10 cellular contexts compared by ENCODE assay signal in genomic region chr15:56984681-56985515, GRCh38.
A peak's percentile ranks its signal among the peaks of the same experiment; 100 is the strongest.
DNase-seq lines count a peak whose midpoint lies in the region; TF ChIP-seq lines count a peak whose summit lies in the region.
"Had no signal": no experiment of that assay in that cellular context is flagged by ENCODE, and none has a peak within 500 bp of the region (broad histone marks: within the 10 kb centered on the region; RNA-seq: fewer than 3 reads in every experiment).

No MANE protein-coding gene starts in this region.

- H3K4me3 ChIP-seq in GM06990 (replicated peaks; ENCODE audit: low read depth, low read length) (no peak overlapping the region), endodermal cell (ENCODE audit: low read length) (no peak overlapping the region)
- H3K4me3 ChIP-seq: skin epidermis had no signal

- H3K27me3 ChIP-seq in GM06990 (replicated peaks; ENCODE audit: control insufficient read depth, insufficient read depth, low read length) (no peaks in the 10 kb centered on the region), endodermal cell (ENCODE audit: control insufficient read depth, insufficient read depth, low read length, poor library complexity, severe bottlenecking) (no peaks in the 10 kb centered on the region)

- H3K27me3 Mint-ChIP-seq in endodermal cell (ENCODE audit: insufficient read depth) = no peaks in the 10 kb centered on the region

- no peak overlapping the region for H3K27ac ChIP-seq in endodermal cell (ENCODE audit: low read depth, low read length)

- H3K4me1 Mint-ChIP-seq in endodermal cell = peaks cover 20% of the 10 kb centered on the region

- no peaks in the 10 kb centered on the region for H3K9me3 ChIP-seq in endodermal cell (ENCODE audit: control insufficient read depth, low read length)

- WGBS in endodermal cell (ENCODE audit: insufficient coverage in 1 of 2, insufficient read length in 1 of 2), 2 experiments = 90 to 93% methylated on average over 2 to 4 of the region's 4 CpGs

- no peaks in the 10 kb centered on the region for H3K9me3 Mint-ChIP-seq in endodermal cell

- H3K36me3 Mint-ChIP-seq in endodermal cell (ENCODE audit: low read depth) = no peaks in the 10 kb centered on the region

- H3K4me1 ChIP-seq in endodermal cell (ENCODE audit: control insufficient read depth, insufficient read depth, low read length) = peaks cover 3% of the 10 kb centered on the region

- DNase-seq in GM06990 (ENCODE audit: extremely low read depth, insufficient read length) = peak; percentile 16
- DNase-seq in NOMO-1 treated with DMSO at 0.1 percent for 48 hours (lab: John Stamatoyannopoulos, UW; ENCODE audit: unreplicated experiment) = peak; percentile 93
- no peak for DNase-seq in endodermal cell
- DNase-seq in renal cortical epithelial cell (ENCODE audit: low read depth) = peak; percentile 24
- no peak for DNase-seq in NCI-H82 (lab: John Stamatoyannopoulos, UW)
- no peak for DNase-seq in GM20000 (ENCODE audit: low spot score)
- DNase-seq in NCI-H2196 treated with DMSO at 0.1 percent for 48 hours (lab: John Stamatoyannopoulos, UW; ENCODE audit: unreplicated experiment) = no peak
- no peak for DNase-seq in occipital lobe (lab: John Stamatoyannopoulos, UW)
- DNase-seq: NCI-H748 treated with DMSO at 0.1 percent for 48 hours had no signal

- no peak overlapping the region for H3K4me3 Mint-ChIP-seq in endodermal cell

- no peaks in the 10 kb centered on the region for H3K36me3 ChIP-seq in GM06990 (ENCODE audit: control insufficient read depth, insufficient read depth, low read length)
- no peaks in the 10 kb centered on the region for H3K36me3 ChIP-seq in endodermal cell (ENCODE audit: control insufficient read depth, insufficient read depth, low read length)

- no peak for TF ChIP-seq CTCF in GM06990 (IDR thresholded peaks at IDR 0.05; ENCODE audit: insufficient read depth, low read length, poor library complexity, severe bottlenecking)
- no peak for TF ChIP-seq CTCF in endodermal cell (conservative IDR thresholded peaks at IDR 0.05)
- no peak for TF ChIP-seq CTCF in GM20000 (IDR thresholded peaks at IDR 0.05; ENCODE audit: extremely low read depth, missing control alignments)

- H3K9ac ChIP-seq in endodermal cell (ENCODE audit: extremely low read depth, low read length, poor library complexity, severe bottlenecking) = no peak overlapping the region

- H3K27ac Mint-ChIP-seq in endodermal cell = peak overlapping the region; percentile 50

Comparison
In these comparisons a context has a peak if more than half of its experiments do, and no peak if none do; other contexts are left out.
1. DNase-seq: peak in GM06990 (single experiment), NOMO-1 treated with DMSO at 0.1 percent for 48 hours (single experiment) and renal cortical epithelial cell (single experiment); none in endodermal cell (single experiment), NCI-H82 (single experiment), GM20000 (single experiment), NCI-H2196 treated with DMSO at 0.1 percent for 48 hours (single experiment) and occipital lobe (single experiment).